ENCODE assay signal across 13 cellular contexts in the genomic region with DNA sequence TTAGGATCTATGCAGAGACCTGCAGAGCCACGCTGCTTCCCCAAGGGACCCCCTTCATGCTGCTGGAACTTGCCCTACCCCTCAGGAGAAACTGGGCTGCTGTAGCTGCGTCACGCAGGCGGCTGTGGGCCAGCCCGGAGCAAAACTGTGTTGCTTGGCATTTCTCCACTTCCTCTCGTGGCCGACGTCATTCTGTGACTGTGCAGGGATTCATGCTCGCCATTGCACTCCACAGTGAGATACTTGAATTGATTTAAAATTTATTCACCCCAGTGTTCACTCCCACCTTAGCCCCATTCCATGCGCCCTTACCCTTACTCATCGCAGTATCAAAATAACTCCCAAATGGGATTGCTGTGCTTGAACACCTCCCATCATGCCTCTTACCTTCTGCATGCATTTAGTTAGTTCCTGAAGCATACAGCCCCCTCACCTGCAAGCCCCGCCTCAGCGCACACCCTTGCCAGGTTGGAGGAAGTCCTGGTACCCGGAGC. TPM values are rescaled to one million over a fixed set of nuclear protein-coding genes. Genes with fewer than 3 reads are reported as not detected.
DNase-seq lines count a peak whose midpoint lies in the region; ATAC-seq and TF ChIP-seq lines count a peak whose summit lies in the region.
"Had no signal": no experiment of that assay in that cellular context is flagged by ENCODE, and none has a peak within 500 bp of the region (broad histone marks: within the 10 kb centered on the region; RNA-seq: fewer than 3 reads in every experiment).

No MANE protein-coding gene starts in this region.

- peak overlapping the region; percentile 61 for H3K9ac ChIP-seq in smooth muscle cell (ENCODE audit: low read depth)

- H3K79me2 ChIP-seq in smooth muscle cell (ENCODE audit: low read depth) = peaks cover 10% of the 10 kb centered on the region

- POLR2A ChIA-PET in A673 (lab: Charles Lee; ENCODE audit: low non-redundant PET) = no interaction called here
- POLR2A ChIA-PET in GM10248 (lab: Yijun Ruan, JAX) = no interaction called here

- ATAC-seq in left cardiac atrium = peak; percentile 59 to 60

- no peaks in the 10 kb centered on the region for H4K20me1 ChIP-seq in smooth muscle cell (ENCODE audit: low read depth)

- in situ Hi-C loops in astrocyte of the spinal cord (cut with HindIII; ENCODE audit: low sequenced_read_pairs) = no loop called here

- no peaks in the 10 kb centered on the region for H3K36me3 ChIP-seq in smooth muscle cell (ENCODE audit: low read depth)
- no peaks in the 10 kb centered on the region for H3K36me3 ChIP-seq in A673 (ENCODE audit: insufficient read depth, low read length, poor library complexity, severe bottlenecking)
- H3K36me3 ChIP-seq: sigmoid colon had no signal

- CTCF ChIA-PET in A673 (lab: Charles Lee) (interaction anchor here (0.7 kb wide), 1 partner anchor 9 kb away, joined by 3 read pairs; no protein-coding TSS in a partner anchor), GM10248 (lab: Yijun Ruan, JAX) (interaction anchor here (1.1 kb wide), 2 partner anchors 16 to 181 kb away, joined by 3 read pairs; no protein-coding TSS in a partner anchor)

- intact Hi-C loops in left cardiac atrium (cut with DNase I) (loop anchor here (5.0 kb wide), 2 partner anchors 110 to 120 kb away; no protein-coding TSS in a partner anchor), A673 (cut with micrococcal nuclease; ENCODE audit: unreplicated experiment) (no loop called here)

- H3K4me3 ChIP-seq in astrocyte of the spinal cord (ENCODE audit: low read depth, low read length) (no peak overlapping the region), smooth muscle cell (no peak overlapping the region), A673 (ENCODE audit: low read depth, low read length, poor library complexity, severe bottlenecking) (no peak overlapping the region)
- H3K4me3 ChIP-seq: hepatocyte, sigmoid colon, SK-N-MC had no signal

- BruUV-seq in A673 (replicated peaks; lab: Mats Ljungman, UMichigan) = no TSS peak

- H3K27me3 ChIP-seq in smooth muscle cell (ENCODE audit: low read depth) = no peaks in the 10 kb centered on the region
- H3K27me3 ChIP-seq in A673 (replicated peaks; ENCODE audit: insufficient read depth, low read depth, low read length, poor library complexity) = no peaks in the 10 kb centered on the region
- H3K27me3 ChIP-seq: hepatocyte, sigmoid colon had no signal

- TF ChIP-seq CTCF in astrocyte of the spinal cord (IDR thresholded peaks at IDR 0.05; ENCODE audit: low read depth, low read length) = no peak
- TF ChIP-seq CTCF in smooth muscle cell (IDR thresholded peaks at IDR 0.05; ENCODE audit: borderline replicate concordance, insufficient read depth, poor library complexity, severe bottlenecking) = no peak
- no peak for TF ChIP-seq CTCF in A673 (conservative IDR thresholded peaks at IDR 0.05; ENCODE audit: low read depth, low read length)
- no peak for TF ChIP-seq CTCF in GM10248 (IDR thresholded peaks at IDR 0.05; ENCODE audit: control extremely low read depth, extremely low read depth, low read depth, missing control alignments)

- peak overlapping the region; percentile 35 for H3K4me2 ChIP-seq in smooth muscle cell
- H3K4me2 ChIP-seq: hepatocyte had no signal

- no peaks in the 10 kb centered on the region for H3K9me3 ChIP-seq in smooth muscle cell (replicated peaks; ENCODE audit: low read depth)
- H3K9me3 ChIP-seq in A673 (ENCODE audit: low read depth, low read length, poor library complexity, severe bottlenecking) = no peaks in the 10 kb centered on the region
- H3K9me3 ChIP-seq: sigmoid colon had no signal

- no peak overlapping the region for H2AFZ ChIP-seq in smooth muscle cell (ENCODE audit: low read depth)
- H2AFZ ChIP-seq: hepatocyte had no signal

- peak; percentile 67 for DNase-seq in EL
- DNase-seq in astrocyte of the spinal cord (ENCODE audit: low read depth, low spot score) = peak; percentile 87
- peak; percentile 87 for DNase-seq in left cardiac atrium
- no peak for DNase-seq in smooth muscle cell (lab: John Stamatoyannopoulos, UW; ENCODE audit: unreplicated experiment)
- DNase-seq in erythroblast (lab: John Stamatoyannopoulos, UW) = no peak
- no peak for DNase-seq in A673 (ENCODE audit: low spot score)
- DNase-seq in GM10248 (ENCODE audit: extremely low spot score) = no peak
- no peak for DNase-seq in stimulated activated CD8-positive, alpha-beta memory T cell treated with anti-CD3 and anti-CD28 coated beads, Interleukin-4, amount 100 ng/mL, for 48 hours
- DNase-seq: CD4-positive, alpha-beta memory T cell; NCI-H1436; sigmoid colon had no signal

- H3K27ac ChIP-seq in smooth muscle cell (ENCODE audit: low read depth) (peak overlapping the region; percentile 90), A673 (ENCODE audit: low read depth, low read length, poor library complexity, severe bottlenecking) (no peak overlapping the region)
- H3K27ac ChIP-seq: hepatocyte, sigmoid colon, SK-N-MC had no signal

- WGBS in smooth muscle cell (ENCODE audit: low lambda C conversion rate) = 91% methylated on average over 14 of the region's 14 CpGs

- peaks cover 23% of the 10 kb centered on the region for H3F3A ChIP-seq in smooth muscle cell (ENCODE audit: low read depth)

- H3K4me1 ChIP-seq in smooth muscle cell (ENCODE audit: low read depth) (peaks cover 8% of the 10 kb centered on the region), A673 (ENCODE audit: insufficient read depth, low read length, poor library complexity, severe bottlenecking) (peaks cover 6% of the 10 kb centered on the region)

- no peak for TF ChIP-seq POLR2A in erythroblast (IDR thresholded peaks at IDR 0.05; ENCODE audit: low read length)

RNA-seq across cellular contexts. Expression of a gene that starts 45.7 kb away (rescaled TPM):
- total RNA-seq in left cardiac atrium (10 to 100 TPM in 1 of 2 donors, 1 to 10 TPM in 1; 5.6 to 12.1 TPM), smooth muscle cell (4.2 and 12.7 TPM in 2 replicates), A673 (2021) (20.9 and 23.1 TPM in 2 replicates)
- 18.4 and 19.4 TPM in 2 replicates for polyA plus RNA-seq in smooth muscle cell

Comparison
In these comparisons a context has a peak if more than half of its experiments do, and no peak if none do; other contexts are left out.
1. DNase-seq: peak in EL (single experiment), astrocyte of the spinal cord (single experiment) and left cardiac atrium (single experiment); none in smooth muscle cell (single experiment), erythroblast (0 of 2), A673 (single experiment), GM10248 (single experiment) and stimulated activated CD8-positive, alpha-beta memory T cell treated with anti-CD3 and anti-CD28 coated beads, Interleukin-4, amount 100 ng/mL, for 48 hours (single experiment).